ENCODE assay signal across 8 cellular contexts in genomic region chr16:29790949-29791844, GRCh38. TPM values are rescaled to one million over a fixed set of nuclear protein-coding genes. Genes with fewer than 3 reads are reported as not detected.
DNase-seq lines count a peak whose midpoint lies in the region; ATAC-seq and TF ChIP-seq lines count a peak whose summit lies in the region.

No MANE protein-coding gene starts in this region.

- H3K9me2 ChIP-seq in MM.1S (replicated peaks; ENCODE audit: insufficient read depth, low read length), result no peaks in the 10 kb centered on the region

- no peaks in the 10 kb centered on the region for H3K9me3 Mint-ChIP-seq in activated CD4-positive, alpha-beta T cell treated with anti-CD3 and anti-CD28 coated beads, Interleukin-2, amount 10 ng/mL, durations not matched to agents 7 days and 5 days
- H3K9me3 Mint-ChIP-seq in central memory CD8-positive, alpha-beta T cell, result no peaks in the 10 kb centered on the region

- CTCF ChIA-PET in activated CD4-positive, alpha-beta T cell treated with anti-CD3 and anti-CD28 coated beads, Interleukin-2, amount 10 ng/mL, durations not matched to agents 7 days and 5 days (lab: Charles Lee), result interaction anchor here (0.5 to 3.5 kb wide), 29 partner anchors 7 to 301 kb away, joined by 3 to 46 read pairs (median 4); partner anchors contain the start of genes MVP, PAGR1, TBX6 and TMEM219

- peaks cover 5% of the 10 kb centered on the region for H3F3A ChIP-seq in MM.1S (ENCODE audit: insufficient read depth, low read length)

- no peak for DNase-seq in activated CD4-positive, alpha-beta T cell treated with anti-CD3 and anti-CD28 coated beads, Interleukin-2, amount 10 ng/mL, durations not matched to agents 7 days and 5 days
- DNase-seq in activated CD4-positive, alpha-beta T cell treated with anti-CD3 and anti-CD28 coated beads for 1 hour, result no peak
- DNase-seq in MM.1S (no peak), NCI-H524 treated with DMSO at 0.1 percent for 48 hours (lab: John Stamatoyannopoulos, UW) (no peak)
- DNase-seq in central memory CD8-positive, alpha-beta T cell (ENCODE audit: low spot score in 2 of 2), result no peak

- H3K79me2 ChIP-seq in MM.1S (ENCODE audit: low read length), result peaks cover 59% of the 10 kb centered on the region

- no peak for TF ChIP-seq CTCF in MM.1S (IDR thresholded peaks at IDR 0.05; ENCODE audit: low read length)

- peak overlapping the region; percentile 99 for H3K4me3 Mint-ChIP-seq in activated CD4-positive, alpha-beta T cell treated with anti-CD3 and anti-CD28 coated beads, Interleukin-2, amount 10 ng/mL, durations not matched to agents 7 days and 5 days
- H3K4me3 Mint-ChIP-seq in central memory CD8-positive, alpha-beta T cell, result peak overlapping the region; percentile 97

- H3K4me3 ChIP-seq in MM.1S (ENCODE audit: low read length) (peak overlapping the region; percentile 74), muscle layer of colon (ENCODE audit: low read depth in 1 of 2, low read length in 2 of 2) (peak overlapping the region; percentile 93 to 94)

- peak overlapping the region; percentile 82 for H3K9ac ChIP-seq in MM.1S (ENCODE audit: low read length)
- H3K9ac ChIP-seq in muscle layer of colon (ENCODE audit: low read length), result peak overlapping the region; percentile 50

- H3K27me3 Mint-ChIP-seq in activated CD4-positive, alpha-beta T cell treated with anti-CD3 and anti-CD28 coated beads, Interleukin-2, amount 10 ng/mL, durations not matched to agents 7 days and 5 days, result no peaks in the 10 kb centered on the region
- H3K27me3 Mint-ChIP-seq in central memory CD8-positive, alpha-beta T cell, result no peaks in the 10 kb centered on the region

- POLR2A ChIA-PET in activated CD4-positive, alpha-beta T cell treated with anti-CD3 and anti-CD28 coated beads, Interleukin-2, amount 10 ng/mL, durations not matched to agents 7 days and 5 days (lab: Charles Lee), result interaction anchor here (0.6 to 2.1 kb wide), 3 partner anchors 13 to 29 kb away, joined by 3 to 9 read pairs (median 9); no protein-coding TSS in a partner anchor

- H3K27ac ChIP-seq in MM.1S (ENCODE audit: low read length), result peak overlapping the region; percentile 19; the same call in 1 of the 2 replicates
- peak overlapping the region; percentile 47 for H3K27ac ChIP-seq in muscle layer of colon (ENCODE audit: low read depth, low read length)

- H3K4me1 Mint-ChIP-seq in activated CD4-positive, alpha-beta T cell treated with anti-CD3 and anti-CD28 coated beads, Interleukin-2, amount 10 ng/mL, durations not matched to agents 7 days and 5 days, result peaks cover 49% of the 10 kb centered on the region
- H3K4me1 Mint-ChIP-seq in central memory CD8-positive, alpha-beta T cell, result peaks cover 44% of the 10 kb centered on the region

- H3K9me3 ChIP-seq in MM.1S (replicated peaks; ENCODE audit: insufficient read depth, low read length) (no peaks in the 10 kb centered on the region), muscle layer of colon (ENCODE audit: low read length) (no peaks in the 10 kb centered on the region)

- peaks cover 8% of the 10 kb centered on the region; the same call in 1 of the 2 replicates for H3K36me3 ChIP-seq in MM.1S (replicated peaks; ENCODE audit: insufficient read depth, low read length)
- no peaks in the 10 kb centered on the region for H3K36me3 ChIP-seq in muscle layer of colon (ENCODE audit: insufficient read depth, low read length)

- H3K27me3 ChIP-seq in MM.1S (replicated peaks; ENCODE audit: insufficient read depth, low read length), result no peaks in the 10 kb centered on the region
- H3K27me3 ChIP-seq in muscle layer of colon (ENCODE audit: control insufficient read depth in 1 of 2, insufficient read depth in 2 of 2, low read length in 2 of 2), result no peaks in the 10 kb centered on the region

- H3K4me1 ChIP-seq in MM.1S (ENCODE audit: low read length) (peaks cover 19% of the 10 kb centered on the region), muscle layer of colon (ENCODE audit: insufficient read depth, low read length) (peaks cover 9% of the 10 kb centered on the region)

- no peaks in the 10 kb centered on the region for H4K20me1 ChIP-seq in MM.1S (ENCODE audit: insufficient read depth, low read length)

- H3K4me2 ChIP-seq in MM.1S (ENCODE audit: low read depth, low read length), result peak overlapping the region; percentile 75

- peak overlapping the region; percentile 98 for H3K27ac Mint-ChIP-seq in activated CD4-positive, alpha-beta T cell treated with anti-CD3 and anti-CD28 coated beads, Interleukin-2, amount 10 ng/mL, durations not matched to agents 7 days and 5 days
- H3K27ac Mint-ChIP-seq in central memory CD8-positive, alpha-beta T cell (ENCODE audit: low read depth), result peak overlapping the region; percentile 92

- peaks cover 42% of the 10 kb centered on the region for H3K36me3 Mint-ChIP-seq in activated CD4-positive, alpha-beta T cell treated with anti-CD3 and anti-CD28 coated beads, Interleukin-2, amount 10 ng/mL, durations not matched to agents 7 days and 5 days (ENCODE audit: low read depth)
- H3K36me3 Mint-ChIP-seq in central memory CD8-positive, alpha-beta T cell (ENCODE audit: insufficient read depth), result peaks cover 19% of the 10 kb centered on the region

- peak; percentile 10 for ATAC-seq in central memory CD8-positive, alpha-beta T cell (replicated peaks; ENCODE audit: extremely low read depth, poor library complexity, severe bottlenecking)
- ATAC-seq in HG03095 (IDR thresholded peaks at IDR 0.05; ENCODE audit: unreplicated experiment) (no peak), HG03196 (IDR thresholded peaks at IDR 0.05; ENCODE audit: unreplicated experiment) (no peak)

- peak overlapping the region; percentile 85 for H2AFZ ChIP-seq in MM.1S (ENCODE audit: low read length)

RNA-seq across cellular contexts. Expression of gene KIF22, which starts 0.6 kb away (rescaled TPM):
- total RNA-seq in activated CD4-positive, alpha-beta T cell treated with anti-CD3 and anti-CD28 coated beads, Interleukin-2, amount 10 ng/mL, durations not matched to agents 7 days and 5 days, result 100 to 1,000 TPM; 244 to 253 TPM

RNA-seq across cellular contexts. Expression of gene ZG16, which starts 13.1 kb away (rescaled TPM):
- total RNA-seq in activated CD4-positive, alpha-beta T cell treated with anti-CD3 and anti-CD28 coated beads, Interleukin-2, amount 10 ng/mL, durations not matched to agents 7 days and 5 days, result not detected

RNA-seq across cellular contexts. Expression of gene MAZ, which starts 15.1 kb away (rescaled TPM):
- 100 to 1,000 TPM; 528 to 590 TPM for total RNA-seq in activated CD4-positive, alpha-beta T cell treated with anti-CD3 and anti-CD28 coated beads, Interleukin-2, amount 10 ng/mL, durations not matched to agents 7 days and 5 days

RNA-seq across cellular contexts. Expression of gene PRRT2, which starts 20.8 kb away (rescaled TPM):
- total RNA-seq in activated CD4-positive, alpha-beta T cell treated with anti-CD3 and anti-CD28 coated beads, Interleukin-2, amount 10 ng/mL, durations not matched to agents 7 days and 5 days, result 1 to 10 TPM in 1 of 2 experiments, under 1 TPM in 1; 0.98 to 1.3 TPM

RNA-seq across cellular contexts. Expression of gene PAGR1, which starts 24.8 kb away (rescaled TPM):
- 10 to 100 TPM; 26.8 to 29.6 TPM for total RNA-seq in activated CD4-positive, alpha-beta T cell treated with anti-CD3 and anti-CD28 coated beads, Interleukin-2, amount 10 ng/mL, durations not matched to agents 7 days and 5 days
